In genomic region chr11:86291466-86292262, GRCh38 we compare ENCODE assay signal across 8 cellular contexts. TPM values are rescaled to one million over a fixed set of nuclear protein-coding genes. Genes with fewer than 3 reads are reported as not detected.
DNase-seq lines count a peak whose midpoint lies in the region; ATAC-seq and TF ChIP-seq lines count a peak whose summit lies in the region.

No MANE protein-coding gene starts in this region.

- no peak overlapping the region for H3K27ac ChIP-seq in RWPE1

- POLR2A ChIA-PET in RWPE1 (lab: Yijun Ruan, JAX; ENCODE audit: low non-redundant PET): no interaction called here

- in situ Hi-C loops in G401 (cut with HindIII; ENCODE audit: low sequenced_read_pairs): no loop called here

- no peak for ATAC-seq in GM19463 (IDR thresholded peaks at IDR 0.05; ENCODE audit: unreplicated experiment)

- DNase-seq in G401 (ENCODE audit: low spot score) (peak; percentile 33), HT1080 (ENCODE audit: low read depth) (peak; percentile 56), RWPE1 (ENCODE audit: low spot score) (peak; percentile 45), glomerular visceral epithelial cell (ENCODE audit: extremely low spot score) (peak; percentile 41), putamen (ENCODE audit: low spot score) (peak; percentile 30), GF-D8 (lab: John Stamatoyannopoulos, UW) (no peak)
- DNase-seq in activated naive CD4-positive, alpha-beta T cell treated with Interleukin-2 at 50 U/mL for 16 hours: peak; percentile 77

- CTCF ChIA-PET in RWPE1 (lab: Yijun Ruan, JAX): interaction anchor here (0.6 to 0.7 kb wide), 2 partner anchors 10 to 21 kb away, joined by 3 to 4 read pairs; no protein-coding TSS in a partner anchor

- peak; percentile 56 for TF ChIP-seq CTCF in RWPE1 (conservative IDR thresholded peaks at IDR 0.05; ENCODE audit: low read depth)

RNA-seq across cellular contexts. Expression of gene HIKESHI, which starts 10.4 kb away (rescaled TPM):
- 105 and 130 TPM in 2 replicates for total RNA-seq in G401 (2014; rRNA removed; shearing (Covaris generic))
- total RNA-seq in HT1080 (2014; rRNA removed; shearing (Covaris generic)): 58.5 and 64.1 TPM in 2 replicates
- polyA plus RNA-seq in HT1080 (2015; cell fraction: cytosol; rRNA removed): 62.2 and 67.5 TPM in 2 replicates
- polyA plus RNA-seq in HT1080 (2015; cell fraction: nucleus; rRNA removed): 36.6 and 40.2 TPM in 2 replicates

RNA-seq across cellular contexts. Expression of gene EED, which starts 47.1 kb away (rescaled TPM):
- total RNA-seq in G401 (2014; rRNA removed; shearing (Covaris generic)): 25.6 and 29.6 TPM in 2 replicates
- 27.6 and 38.1 TPM in 2 replicates for total RNA-seq in HT1080 (2014; rRNA removed; shearing (Covaris generic))
- polyA plus RNA-seq in HT1080 (2015; cell fraction: cytosol; rRNA removed): 20.0 and 21.0 TPM in 2 replicates
- polyA plus RNA-seq in HT1080 (2015; cell fraction: nucleus; rRNA removed): 42.1 and 42.8 TPM in 2 replicates
